Comparison of ENCODE assay signal across 18 cellular contexts in the genomic region with DNA sequence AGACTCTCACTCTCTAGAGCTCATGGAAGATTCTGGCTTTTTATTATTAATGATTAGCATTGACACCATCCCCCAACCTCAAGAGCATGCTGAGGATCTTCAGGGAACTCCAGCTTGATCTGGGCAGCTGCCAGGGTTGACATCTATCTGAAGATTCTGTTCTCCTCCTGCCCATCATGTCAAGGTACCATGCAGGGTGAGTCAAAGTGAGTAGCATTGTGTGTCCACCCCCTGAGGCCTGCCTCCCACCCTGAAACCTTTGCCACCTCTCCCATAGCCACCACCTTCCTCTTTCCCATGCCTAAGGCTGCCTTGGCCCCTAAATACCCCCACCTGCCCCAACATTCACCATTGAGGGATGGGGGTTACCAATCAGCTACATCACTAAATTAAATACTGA.
"Had no signal": no experiment of that assay in that cellular context is flagged by ENCODE, and none has a peak within 500 bp of the region (broad histone marks: within the 10 kb centered on the region; RNA-seq: fewer than 3 reads in every experiment).

No MANE protein-coding gene starts in this region.

- H3K9me3 ChIP-seq: esophagus muscularis mucosa, gastroesophageal sphincter, left lung, lower lobe of right lung, mucosa of descending colon had no signal

- H2AFZ ChIP-seq: hepatocyte had no signal

- H3K4me2 ChIP-seq: hepatocyte had no signal

- DNase-seq: dermis blood vessel endothelial cell; dorsolateral prefrontal cortex; effector CD4-positive, alpha-beta T cell; effector memory CD4-positive, alpha-beta T cell; foreskin keratinocyte; hypothalamus; immature natural killer cell; islet precursor cell; kidney; kidney glomerular epithelial cell; left lung; lower lobe of right lung; mesenchymal stem cell; mucosa of descending colon had no signal

- H3K4me1 ChIP-seq: foreskin keratinocyte, gastroesophageal sphincter had no signal

- H3K79me2 ChIP-seq: hepatocyte had no signal

- H3K27me3 ChIP-seq: left lung had no signal

- H3K27ac ChIP-seq: coronary artery, dorsolateral prefrontal cortex, esophagus muscularis mucosa, foreskin keratinocyte, gastroesophageal sphincter, hepatocyte, left lung, lower lobe of right lung had no signal

- H3K36me3 ChIP-seq: esophagus muscularis mucosa, gastroesophageal sphincter, left lung, lower lobe of right lung had no signal

- ATAC-seq: foreskin keratinocyte, gastroesophageal sphincter, left lung, lower lobe of right lung, mucosa of descending colon had no signal

- H3K4me3 ChIP-seq: coronary artery, dorsolateral prefrontal cortex, esophagus muscularis mucosa, gastroesophageal sphincter, hepatocyte, left lung, lower lobe of right lung, mucosa of descending colon had no signal
